In the genomic region with DNA sequence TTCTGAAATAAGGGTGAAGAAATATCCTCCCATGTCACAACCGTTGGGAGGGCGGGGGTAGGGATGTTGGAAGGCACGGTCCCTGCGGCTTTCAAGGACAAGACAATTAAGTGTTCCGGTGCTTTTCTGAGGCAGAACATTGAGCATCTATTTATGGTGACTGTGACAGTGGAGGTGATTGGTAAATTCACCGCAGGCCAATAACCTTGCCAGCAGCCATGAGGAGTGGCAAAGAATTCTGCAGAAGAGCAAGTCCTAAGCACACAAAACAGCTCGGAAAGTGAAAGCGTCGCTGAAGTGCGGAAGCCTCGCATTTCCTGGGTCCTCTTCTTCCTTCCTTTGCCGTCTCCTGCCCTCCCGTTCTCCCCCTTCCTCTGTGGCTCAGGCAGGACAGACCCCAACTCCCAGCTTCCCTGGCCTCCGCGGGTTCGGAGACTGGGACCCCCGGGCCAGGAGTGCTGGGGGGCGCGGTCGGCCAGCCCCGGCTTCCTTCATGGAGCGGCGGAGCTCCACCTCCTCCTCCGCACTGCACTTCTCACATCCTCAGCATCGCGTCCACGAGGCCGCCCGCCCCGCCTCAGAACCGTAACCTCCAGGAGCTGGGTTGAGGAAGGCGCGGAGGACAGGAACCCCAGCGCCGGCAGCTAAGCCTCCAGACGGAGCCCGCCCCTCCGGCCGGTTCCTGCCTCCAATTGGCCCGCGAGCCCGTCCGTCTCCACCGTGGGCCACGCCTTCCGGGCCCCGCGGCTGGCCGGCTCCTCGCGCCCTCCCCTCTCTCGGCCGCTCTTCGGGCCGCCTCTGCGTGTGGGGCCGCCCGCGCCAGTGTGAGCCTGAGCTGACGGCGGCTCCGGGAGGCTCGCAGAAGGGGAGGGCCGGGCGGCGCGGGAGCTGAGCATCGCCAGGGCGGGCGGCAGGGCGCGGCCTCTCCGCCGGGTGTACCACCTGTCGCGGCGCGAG, we compare ENCODE assay signal across 1 cellular context.
A peak's percentile ranks its signal among the peaks of the same experiment; 100 is the strongest.
TF ChIP-seq lines count a peak whose summit lies in the region.

TSS of gene ME2 (plus strand) at position 774 of the 957 bp plus-strand sequence. CDS start 16,703 bp downstream, outside the sequence.

TF ChIP-seq in HEK293, 187 proteins besides CTCF, POLR2A, EP300 and RAD21 (continued from another document):
- peak; percentile 79 for TF ChIP-seq ZBTB6 (tag by site-specific recombination; IDR thresholded peaks at IDR 0.05)
- TF ChIP-seq ZNF610 (tag by site-specific recombination; IDR thresholded peaks at IDR 0.05; ENCODE audit: borderline replicate concordance), result peak; percentile 72; the same call in 1 of the 2 replicates
- peak; percentile 71 for TF ChIP-seq KLF17 (tag by site-specific recombination; IDR thresholded peaks at IDR 0.05)
- TF ChIP-seq ZNF830 (tag by site-specific recombination; IDR thresholded peaks at IDR 0.05; ENCODE audit: low read depth), result no peak
- TF ChIP-seq KLF9 (tag by site-specific recombination; IDR thresholded peaks at IDR 0.05; ENCODE audit: low read depth), result peak; percentile 85
- TF ChIP-seq ZNF174 (tag by site-specific recombination; IDR thresholded peaks at IDR 0.05), result no peak
- peak; percentile 90 for TF ChIP-seq SP2 (tag by site-specific recombination; IDR thresholded peaks at IDR 0.05)
- no peak for TF ChIP-seq HIC1 (tag by site-specific recombination; IDR thresholded peaks at IDR 0.05)
- no peak for TF ChIP-seq GFI1B (tag by site-specific recombination; IDR thresholded peaks at IDR 0.05)
- peak; percentile 58 for TF ChIP-seq ZNF341 (tag by site-specific recombination; IDR thresholded peaks at IDR 0.05; ENCODE audit: low read depth)
- no peak for TF ChIP-seq ZNF354C (tag by site-specific recombination; IDR thresholded peaks at IDR 0.05; ENCODE audit: borderline replicate concordance, low read depth)
- TF ChIP-seq, protein P1, sequence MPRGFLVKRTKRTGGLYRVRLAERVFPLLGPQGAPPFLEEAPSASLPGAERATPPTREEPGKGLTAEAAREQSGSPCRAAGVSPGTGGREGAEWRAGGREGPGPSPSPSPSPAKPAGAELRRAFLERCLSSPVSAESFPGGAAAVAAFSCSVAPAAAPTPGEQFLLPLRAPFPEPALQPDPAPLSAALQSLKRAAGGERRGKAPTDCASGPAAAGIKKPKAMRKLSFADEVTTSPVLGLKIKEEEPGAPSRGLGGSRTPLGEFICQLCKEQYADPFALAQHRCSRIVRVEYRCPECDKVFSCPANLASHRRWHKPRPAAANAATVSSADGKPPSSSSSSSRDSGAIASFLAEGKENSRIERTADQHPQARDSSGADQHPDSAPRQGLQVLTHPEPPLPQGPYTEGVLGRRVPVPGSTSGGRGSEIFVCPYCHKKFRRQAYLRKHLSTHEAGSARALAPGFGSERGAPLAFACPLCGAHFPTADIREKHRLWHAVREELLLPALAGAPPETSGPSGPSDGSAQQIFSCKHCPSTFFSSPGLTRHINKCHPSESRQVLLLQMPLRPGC (tag by site-specific recombination; IDR thresholded peaks at IDR 0.05), result no peak
- no peak for TF ChIP-seq BCL6B (tag by site-specific recombination; IDR thresholded peaks at IDR 0.05)
- no peak for TF ChIP-seq FEZF1 (tag by site-specific recombination; IDR thresholded peaks at IDR 0.05)
- TF ChIP-seq SALL2 (tag by site-specific recombination; IDR thresholded peaks at IDR 0.05; ENCODE audit: borderline replicate concordance), result no peak
- peak; percentile 74 for TF ChIP-seq ZNF366 (tag by site-specific recombination; conservative IDR thresholded peaks at IDR 0.05)
- peak; percentile 56 for TF ChIP-seq PRDM4 (tag by site-specific recombination; IDR thresholded peaks at IDR 0.05)
- no peak; the same call in 1 of the 2 replicates for TF ChIP-seq ZNF768 (tag by site-specific recombination; IDR thresholded peaks at IDR 0.05)
- no peak for TF ChIP-seq ZNF112 (tag by site-specific recombination; IDR thresholded peaks at IDR 0.05)
- peak; percentile 5; the same call in 1 of the 2 replicates for TF ChIP-seq IKZF3 (tag by site-specific recombination; IDR thresholded peaks at IDR 0.05)
- TF ChIP-seq ZIC2 (tag by site-specific recombination; IDR thresholded peaks at IDR 0.05), result peak; percentile 23; the same call in 1 of the 2 replicates
